20 cellular contexts compared by ENCODE assay signal in the genomic region with DNA sequence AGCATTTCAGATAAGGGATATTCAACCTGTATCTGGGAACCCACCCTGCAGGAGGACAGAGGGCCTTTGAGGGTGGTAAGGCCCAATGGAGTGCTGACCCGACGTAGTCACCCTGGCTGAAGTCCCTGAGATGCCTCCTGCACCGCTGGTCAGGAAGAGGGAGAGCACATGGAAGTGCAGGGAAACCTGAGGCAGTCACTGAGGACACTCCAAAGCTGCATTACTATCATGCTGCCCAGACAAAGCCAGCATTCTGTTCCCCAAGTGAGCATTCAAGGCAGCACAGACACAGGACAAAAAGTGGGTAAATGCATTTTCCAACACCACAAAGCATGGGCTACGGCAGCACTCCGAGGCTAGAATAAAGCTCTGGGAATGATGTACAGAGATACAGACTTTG.
"Had no signal": no experiment of that assay in that cellular context is flagged by ENCODE, and none has a peak within 500 bp of the region (broad histone marks: within the 10 kb centered on the region; RNA-seq: fewer than 3 reads in every experiment).

No MANE protein-coding gene starts in this region.

- H3K27ac ChIP-seq: adrenal gland, hepatocyte, lower lobe of right lung, stomach, thoracic aorta, upper lobe of right lung had no signal

- H3K27me3 ChIP-seq: adrenal gland, hepatocyte, right atrium auricular region, stomach, upper lobe of right lung had no signal

- ATAC-seq: activated T-cell treated with anti-CD3 and anti-CD28 coated beads, Interleukin-2, amount 50 U/mL, for 4 hours; left cardiac atrium; lower lobe of right lung; upper lobe of right lung had no signal

- FAIRE-seq: small intestine had no signal

- H3K4me1 ChIP-seq: lower lobe of right lung had no signal

- H3K36me3 ChIP-seq: thoracic aorta had no signal

- DNase-seq: activated CD4-positive, alpha-beta T cell treated with anti-CD3 and anti-CD28 coated beads, Interleukin-2, amount 50 U/mL, for 1 hour; activated CD4-positive, CD25-positive, alpha-beta regulatory T cell treated with anti-CD3 and anti-CD28 coated beads, Interleukin-2, amount 50 U/mL, for 72 hours; activated CD8-positive, alpha-beta memory T cell treated with anti-CD3 and anti-CD28 coated beads, Interleukin-2, amount 50 U/mL, for 4 hours; activated T-cell treated with anti-CD3 and anti-CD28 coated beads, Interleukin-2, amount 50 U/mL, for 4 hours; adrenal gland; left cardiac atrium; lower lobe of right lung; midbrain; nephron progenitor cell; occipital lobe; small intestine; stimulated activated CD4-positive, alpha-beta T cell treated with anti-CD3 and anti-CD28 coated beads, Interleukin-15, amount 100 ng/mL, for 24 hours; stimulated activated CD4-positive, alpha-beta T cell treated with anti-CD3 and anti-CD28 coated beads, Interleukin-2, amount 100 ng/mL, for 48 hours; stomach; T-helper 1 cell; T1000; upper lobe of right lung had no signal

- H3K9me3 ChIP-seq: adrenal gland, lower lobe of right lung, right atrium auricular region, stomach, thoracic aorta, upper lobe of right lung had no signal

- H3K4me3 ChIP-seq: adrenal gland, hepatocyte, lower lobe of right lung, right atrium auricular region, stomach, thoracic aorta, upper lobe of right lung had no signal
